In genomic region chr7:54987772-54988171, GRCh38 we compare ENCODE assay signal across 18 cellular contexts. TPM values are rescaled to one million over a fixed set of nuclear protein-coding genes. Genes with fewer than 3 reads are reported as not detected.
A peak's percentile ranks its signal among the peaks of the same experiment; 100 is the strongest.
DNase-seq lines count a peak whose midpoint lies in the region; ATAC-seq, FAIRE-seq and TF ChIP-seq lines count a peak whose summit lies in the region.
"Had no signal": no experiment of that assay in that cellular context is flagged by ENCODE, and none has a peak within 500 bp of the region (broad histone marks: within the 10 kb centered on the region; RNA-seq: fewer than 3 reads in every experiment).

No MANE protein-coding gene starts in this region.

- H3K9ac ChIP-seq in HepG2 (ENCODE audit: insufficient read depth, low read depth, low read length) = no peak overlapping the region
- no peak overlapping the region for H3K9ac ChIP-seq in SK-N-SH

- H3K79me2 ChIP-seq in HepG2 (ENCODE audit: insufficient read depth, low read length) (no peaks in the 10 kb centered on the region), SK-N-SH (ENCODE audit: insufficient read depth) (no peaks in the 10 kb centered on the region)

- 0% methylated on average over 1 of the region's 1 CpG for WGBS in A549 (ENCODE audit: missing lambda C conversion rate)
- WGBS in HepG2 (ENCODE audit: low lambda C conversion rate) = 0% methylated on average over 1 of the region's 1 CpG
- WGBS in SK-N-SH (ENCODE audit: low lambda C conversion rate) = 45% methylated on average over 1 of the region's 1 CpG

- TF ChIP-seq EP300 in A549 (IDR thresholded peaks at IDR 0.05) (peak in 1 of 2 experiments; percentile 16; a peak in 1 of 5 replicates), HepG2 (IDR thresholded peaks at IDR 0.05; ENCODE audit: low read depth in 2 of 2, low read length in 2 of 2) (peak in 1 of 2 experiments; percentile 84; a peak in 2 of 4 replicates), HepG2 (CRISPR knock-in tag; IDR thresholded peaks at IDR 0.05; ENCODE audit: borderline replicate concordance) (no peak), SK-N-SH (IDR thresholded peaks at IDR 0.05; ENCODE audit: borderline replicate concordance in 1 of 2, low read depth in 1 of 2, low read length in 1 of 2) (no peak)

- TF ChIP-seq RAD21 in A549 (conservative IDR thresholded peaks at IDR 0.05 in 1 of 2, IDR thresholded peaks at IDR 0.05 in 1 of 2) (no peak; a peak in 1 of 5 replicates), HepG2 (CRISPR knock-in tag; IDR thresholded peaks at IDR 0.05) (no peak), SK-N-SH (IDR thresholded peaks at IDR 0.05; ENCODE audit: low read length) (no peak)

- no peak for FAIRE-seq in A549 (lab: Jason Lieb, UNC)
- peak; percentile 98 for FAIRE-seq in endometrium (lab: Jason Lieb, UNC)
- peak; percentile 42 for FAIRE-seq in HepG2 (lab: Jason Lieb, UNC)
- FAIRE-seq: GM19239, H54 had no signal

- TF ChIP-seq CTCF in A549 (IDR thresholded peaks at IDR 0.05) = no peak
- no peak for TF ChIP-seq CTCF in LNCaP clone FGC (IDR thresholded peaks at IDR 0.05; ENCODE audit: control insufficient read depth, extremely low read depth, insufficient read depth)
- TF ChIP-seq CTCF in HepG2 (CRISPR knock-in tag; IDR thresholded peaks at IDR 0.05) = no peak
- no peak for TF ChIP-seq CTCF in SK-N-SH (IDR thresholded peaks at IDR 0.05)

- H4K20me1 ChIP-seq in HepG2 (ENCODE audit: insufficient read depth, low read length) (no peaks in the 10 kb centered on the region), SK-N-SH (ENCODE audit: insufficient read depth) (no peaks in the 10 kb centered on the region)

- ATAC-seq in A549 (peak in 1 of 2 experiments; percentile 46; a peak in 2 of 6 replicates), HepG2 (no peak), GM19395 (IDR thresholded peaks at IDR 0.05; ENCODE audit: unreplicated experiment) (no peak)

- H3K36me3 ChIP-seq in HepG2 (replicated peaks in 1 of 2; ENCODE audit: control insufficient read depth in 1 of 2, insufficient read depth in 2 of 2, low read length in 2 of 2) (no peaks in the 10 kb centered on the region), SK-N-SH (replicated peaks in 1 of 2; ENCODE audit: control insufficient read depth in 1 of 2, insufficient read depth in 2 of 2, low read length in 1 of 2) (no peaks in the 10 kb centered on the region)

- H3K4me3 ChIP-seq in A549 (no peak overlapping the region), LNCaP clone FGC (ENCODE audit: low read depth, low read length) (no peak overlapping the region), HepG2 (replicated peaks in 1 of 3; ENCODE audit: insufficient read depth in 1 of 3, low read depth in 2 of 3, low read length in 3 of 3) (no peak overlapping the region), SK-N-SH (ENCODE audit: low read depth in 2 of 2, low read length in 1 of 2) (no peak overlapping the region)

- TF ChIP-seq POLR2A in A549 (IDR thresholded peaks at IDR 0.05; ENCODE audit: low read length) (no peak), HepG2 (IDR thresholded peaks at IDR 0.05; ENCODE audit: insufficient read depth in 1 of 2, low read depth in 2 of 2, low read length in 2 of 2) (no peak)

- H3F3A ChIP-seq in SK-N-SH (replicated peaks; ENCODE audit: insufficient read depth) = peaks cover 19% of the 10 kb centered on the region

- no TSS peak for BruUV-seq in HepG2 (replicated peaks; lab: Mats Ljungman, UMichigan)

- in situ Hi-C loops in HepG2 (cut with HindIII; ENCODE audit: extremely low pct_ligation_motif_present, low pct_unique_long_range_greater_than_20kb) = no loop called here

- POLR2A ChIA-PET in A549 (lab: Yijun Ruan, JAX) = no interaction called here
- POLR2A ChIA-PET in HepG2 (lab: Yijun Ruan, JAX) = no interaction called here
- POLR2A ChIA-PET in SK-N-SH (lab: Yijun Ruan, JAX) = no interaction called here

- H2AFZ ChIP-seq in HepG2 (ENCODE audit: low read length) = no peak overlapping the region
- H2AFZ ChIP-seq in SK-N-SH (ENCODE audit: low read depth) = no peak overlapping the region

- H3K9me3 ChIP-seq in A549 (no peaks in the 10 kb centered on the region), HepG2 (ENCODE audit: low read length) (no peaks in the 10 kb centered on the region), SK-N-SH (peaks cover 5% of the 10 kb centered on the region; the same call in 1 of the 2 replicates)

- H3K27ac ChIP-seq in A549 = peak overlapping the region; percentile 72 to 87
- H3K27ac ChIP-seq in HepG2 (ENCODE audit: extremely low read length, insufficient read depth, low read length) = no peak overlapping the region
- H3K27ac ChIP-seq in SK-N-SH (ENCODE audit: low read depth in 2 of 2, low read length in 1 of 2) = no peak overlapping the region
- H3K27ac ChIP-seq: C4-2B, HL-60 had no signal

- CTCF ChIA-PET in A549 (lab: Yijun Ruan, JAX) (interaction anchor here (1.1 to 1.5 kb wide), 2 partner anchors 110 to 267 kb away, joined by 3 to 4 read pairs; no protein-coding TSS in a partner anchor), HepG2 (lab: Yijun Ruan, JAX; ENCODE audit: low intra/inter-chr PET ratio, low total read pairs) (no interaction called here), SK-N-SH (lab: Yijun Ruan, JAX) (interaction anchor here (0.8 to 1.2 kb wide), 3 partner anchors 9 to 267 kb away, joined by 3 to 5 read pairs (median 3); no protein-coding TSS in a partner anchor)

- intact Hi-C loops in HepG2 (cut with micrococcal nuclease; ENCODE audit: unreplicated experiment) = no loop called here

- peak in 1 of 2 experiments; percentile 73 for DNase-seq in A549 (ENCODE audit: low read depth in 1 of 2, low spot score in 1 of 2)
- peak; percentile 89 for DNase-seq in LNCaP clone FGC (ENCODE audit: low read depth)
- peak; percentile 32 for DNase-seq in HepG2 (ENCODE audit: low spot score)
- no peak for DNase-seq in SK-N-SH
- DNase-seq in central memory CD4-positive, alpha-beta T cell = no peak
- no peak for DNase-seq in NCI-H526 (lab: John Stamatoyannopoulos, UW)
- DNase-seq: KG1, MM.1S, NCI-H1092 treated with DMSO at 0.1 percent for 48 hours, NCI-H2081 treated with DMSO at 0.1 percent for 48 hours, NCI-H510A treated with DMSO at 0.1 percent for 48 hours, SHP77 treated with DMSO at 0.1 percent for 48 hours had no signal

- no peaks in the 10 kb centered on the region; a peak in 1 of 5 replicates for H3K27me3 ChIP-seq in HepG2 (ENCODE audit: control insufficient read depth in 1 of 2, insufficient read depth in 2 of 2, low read length in 2 of 2)
- H3K27me3 ChIP-seq in SK-N-SH (ENCODE audit: insufficient read depth) = no peaks in the 10 kb centered on the region

- no peaks in the 10 kb centered on the region for H3K9me2 ChIP-seq in SK-N-SH

- peak overlapping the region; percentile 77 for H3K4me2 ChIP-seq in A549
- H3K4me2 ChIP-seq in HepG2 (ENCODE audit: low read depth, low read length) = peak overlapping the region; percentile 53; the same call in 1 of the 2 replicates
- no peak overlapping the region for H3K4me2 ChIP-seq in SK-N-SH

- peaks cover 51% of the 10 kb centered on the region for H3K4me1 ChIP-seq in A549
- peaks cover 34% of the 10 kb centered on the region for H3K4me1 ChIP-seq in HepG2 (ENCODE audit: insufficient read depth, low read length)
- peaks cover 3 to 5% of the 10 kb centered on the region in 2 experiments; a peak in 1 of 4 replicates for H3K4me1 ChIP-seq in SK-N-SH (ENCODE audit: control insufficient read depth in 1 of 2, insufficient read depth in 2 of 2, low read depth in 1 of 2, low read length in 1 of 2)

TF ChIP-seq in HepG2, 621 proteins besides CTCF, POLR2A, EP300 and RAD21 (continues in another document):
- TF ChIP-seq GPN1 (CRISPR knock-in tag; IDR thresholded peaks at IDR 0.05; ENCODE audit: borderline replicate concordance) = no peak
- no peak for TF ChIP-seq KLF12 (CRISPR knock-in tag; IDR thresholded peaks at IDR 0.05; ENCODE audit: borderline replicate concordance)
- TF ChIP-seq RARA (CRISPR knock-in tag; IDR thresholded peaks at IDR 0.05) = peak; percentile 73

TF ChIP-seq in SK-N-SH, 30 proteins besides CTCF, POLR2A, EP300 and RAD21 (continues in another document):
- no peak for TF ChIP-seq FOXJ3 (CRISPR knock-in tag; IDR thresholded peaks at IDR 0.05)
- TF ChIP-seq YY1 (IDR thresholded peaks at IDR 0.05; ENCODE audit: low read depth) = no peak
- TF ChIP-seq FOSL2 (IDR thresholded peaks at IDR 0.05; ENCODE audit: borderline replicate concordance, low read depth) = no peak
- TF ChIP-seq TCF12 (IDR thresholded peaks at IDR 0.05) = no peak

RNA-seq across cellular contexts. Expression of gene EGFR, which starts 31.0 kb away (rescaled TPM):
- polyA plus RNA-seq in A549 (2011; rRNA removed) (59.5 and 61.4 TPM in 2 replicates), A549 (2017; fragmentation: RNase III; extraction: RNeasy Plus Mini Kit Qiagen cat#74134 plus additional on column Dnase treatment) (62.2 to 64.1 TPM (median 63.8 TPM) in 3 replicates), HepG2 (2011; rRNA removed) (7.9 and 10.0 TPM in 2 replicates), SK-N-SH (2012; rRNA removed) (30.7 and 37.6 TPM in 2 replicates)
- polyA plus RNA-seq in A549 (2012; cell fraction: cytosol; rRNA removed) = 25.3 and 28.2 TPM in 2 replicates
- 61.4 and 73.8 TPM in 2 replicates for polyA plus RNA-seq in A549 (2012; cell fraction: nucleus; rRNA removed)
- 125 and 165 TPM in 2 replicates for polyA minus RNA-seq in A549 (2011; rRNA and poly(A)+ RNA removed)
- total RNA-seq in HepG2 (2016; rRNA removed; fragmentation: Illumina TruSeq; extraction: Trizol) = 7.0 TPM in 2 replicates
- 1.3 and 1.9 TPM in 2 replicates for total RNA-seq in HepG2 (2016; cell fraction: cytosol; rRNA removed; fragmentation: Illumina TruSeq; extraction: Trizol; ENCODE audit: low read depth)
- total RNA-seq in HepG2 (2016; cell fraction: insoluble cytoplasmic fraction; rRNA removed; fragmentation: Illumina TruSeq; extraction: Trizol) = 5.7 and 7.1 TPM in 2 replicates
- 3.8 and 3.9 TPM in 2 replicates for total RNA-seq in HepG2 (2016; cell fraction: membrane; rRNA removed; fragmentation: Illumina TruSeq; extraction: Trizol)
- total RNA-seq in HepG2 (2016; cell fraction: nucleus; rRNA removed; fragmentation: Illumina TruSeq; extraction: Trizol) = 18.3 and 21.6 TPM in 2 replicates
- 5.7 and 6.5 TPM in 2 replicates for polyA plus RNA-seq in HepG2 (2011; cell fraction: cytosol; rRNA removed)
- 15.6 and 16.1 TPM in 2 replicates for polyA plus RNA-seq in HepG2 (2011; cell fraction: nucleus; rRNA removed)
- 12.3 and 19.1 TPM in 2 replicates for polyA plus RNA-seq in HepG2 (2012)
- polyA plus RNA-seq in HepG2 (2016; cell fraction: cytosol; fragmentation: Illumina TruSeq; extraction: Trizol; ENCODE audit: low read depth) = 0.76 and 0.86 TPM in 2 replicates
- polyA plus RNA-seq in HepG2 (2016; cell fraction: insoluble cytoplasmic fraction; fragmentation: Illumina TruSeq; extraction: Trizol; ENCODE audit: low read depth) = 4.0 and 4.9 TPM in 2 replicates
- 1.4 and 1.9 TPM in 2 replicates for polyA plus RNA-seq in HepG2 (2016; cell fraction: membrane; fragmentation: Illumina TruSeq; extraction: Trizol; ENCODE audit: low read depth)
- polyA plus RNA-seq in HepG2 (2016; cell fraction: nucleus; fragmentation: Illumina TruSeq; extraction: Trizol; ENCODE audit: insufficient read depth, low read depth) = 17.3 and 18.5 TPM in 2 replicates
- polyA minus RNA-seq in HepG2 (2011; rRNA and poly(A)+ RNA removed; ENCODE audit: low replicate concordance) = 21.0 and 51.4 TPM in 2 replicates
- polyA minus RNA-seq in HepG2 (2011; cell fraction: cytosol; rRNA and poly(A)+ RNA removed) = 9.3 and 14.3 TPM in 2 replicates
- polyA minus RNA-seq in HepG2 (2011; cell fraction: nucleus; rRNA and poly(A)+ RNA removed) = 25.0 and 26.9 TPM in 2 replicates
- 28.1 and 35.5 TPM in 2 replicates for polyA plus RNA-seq in SK-N-SH (2012; cell fraction: cytosol; rRNA removed)
- 63.1 and 73.2 TPM in 2 replicates for polyA plus RNA-seq in SK-N-SH (2012; cell fraction: nucleus; rRNA removed)

Comparison
In these comparisons a context has a peak if more than half of its experiments do, and no peak if none do; other contexts are left out.
1. DNase-seq: peak in LNCaP clone FGC (single experiment) and HepG2 (single experiment); none in SK-N-SH (single experiment), central memory CD4-positive, alpha-beta T cell (single experiment) and NCI-H526 (0 of 2).
2. H3K27ac ChIP-seq: peak in A549 (2 of 2); none in HepG2 (single experiment) and SK-N-SH (0 of 2).
3. Of the 38 proteins assayed by ChIP-seq in both HepG2 and A549: peak only in HepG2: none; only in A549: JUNB, MAX and PBX3; in both: ESRRA; in neither: 31; mixed calls (peak in some experiments, not most) for 3.